In genomic region chr6:169048806-169049205, GRCh38 we compare ENCODE assay signal across 20 cellular contexts.
"Had no signal": no experiment of that assay in that cellular context is flagged by ENCODE, and none has a peak within 500 bp of the region (broad histone marks: within the 10 kb centered on the region; RNA-seq: fewer than 3 reads in every experiment).

No MANE protein-coding gene starts in this region.

- H3K4me1 Mint-ChIP-seq: natural killer cell; stimulated activated naive CD8-positive, alpha-beta T cell treated with anti-CD3 and anti-CD28 coated beads, Interleukin-15, amount 100 ng/mL, for 72 hours had no signal

- H3K9me3 ChIP-seq: adrenal gland, esophagus squamous epithelium, lower lobe of right lung, pancreas, vagina had no signal

- H3K27ac Mint-ChIP-seq: activated naive CD4-positive, alpha-beta T cell treated with anti-CD3 and anti-CD28 coated beads, Interleukin-2, amount 50 U/mL, for 72 hours; activated T-helper 1 cell treated with anti-CD3 and anti-CD28 coated beads, Interleukin-12 subunit alpha, Interleukin-12 subunit beta, Interleukin-2, Interleukin-4 antibody, amounts not matched to agents 30 ng/mL and 10 ng/mL and 1 ng/mL, durations not matched to agents 14 hours and 24 hours and 36 hours; natural killer cell; stimulated activated naive CD8-positive, alpha-beta T cell treated with anti-CD3 and anti-CD28 coated beads, Interleukin-15, amount 100 ng/mL, for 72 hours had no signal

- ATAC-seq: activated naive CD4-positive, alpha-beta T cell treated with anti-CD3 and anti-CD28 coated beads, Interleukin-2, amount 50 U/mL, for 72 hours; foreskin keratinocyte; left colon; lower lobe of right lung; natural killer cell; pancreas; sciatic nerve; stimulated activated naive CD8-positive, alpha-beta T cell treated with anti-CD3 and anti-CD28 coated beads, Interleukin-15, amount 100 ng/mL, for 72 hours had no signal

- H3K4me3 Mint-ChIP-seq: activated T-helper 1 cell treated with anti-CD3 and anti-CD28 coated beads, Interleukin-12 subunit alpha, Interleukin-12 subunit beta, Interleukin-2, Interleukin-4 antibody, amounts not matched to agents 30 ng/mL and 10 ng/mL and 1 ng/mL, durations not matched to agents 14 hours and 24 hours and 36 hours; natural killer cell; stimulated activated naive CD8-positive, alpha-beta T cell treated with anti-CD3 and anti-CD28 coated beads, Interleukin-15, amount 100 ng/mL, for 72 hours had no signal

- H3K27ac ChIP-seq: adrenal gland, esophagus squamous epithelium, foreskin keratinocyte, lower lobe of right lung, pancreas, vagina, VCaP had no signal

- H3K27me3 ChIP-seq: adrenal gland, esophagus squamous epithelium, foreskin keratinocyte, vagina had no signal

- DNase-seq: activated CD4-positive, CD25-positive, alpha-beta regulatory T cell treated with anti-CD3 and anti-CD28 coated beads, Interleukin-2, amount 50 U/mL, for 72 hours; activated gamma-delta T cell treated with Interleukin-2 at 50 U/mL for 16 hours; adrenal gland; cerebellar nuclear complex; effector CD8-positive, alpha-beta T cell; esophagus squamous epithelium; foreskin keratinocyte; hippocampal formation; left colon; lower lobe of right lung; natural killer cell; pancreas; stimulated activated CD4-positive, alpha-beta T cell treated with anti-CD3 and anti-CD28 coated beads, Interleukin-4, amount 100 ng/mL, for 1 hour; stimulated activated naive CD8-positive, alpha-beta T cell treated with anti-CD3 and anti-CD28 coated beads, Interleukin-15, amount 100 ng/mL, for 72 hours had no signal

- H3K36me3 ChIP-seq: adrenal gland, esophagus squamous epithelium, lower lobe of right lung, pancreas, vagina had no signal

- H3K36me3 Mint-ChIP-seq: activated naive CD4-positive, alpha-beta T cell treated with anti-CD3 and anti-CD28 coated beads, Interleukin-2, amount 50 U/mL, for 72 hours; natural killer cell had no signal

- H3K4me1 ChIP-seq: foreskin keratinocyte, lower lobe of right lung, pancreas had no signal

- H3K4me3 ChIP-seq: adrenal gland, esophagus squamous epithelium, lower lobe of right lung, pancreas, smooth muscle cell, vagina had no signal

- H3K4me2 ChIP-seq: smooth muscle cell had no signal
